17 cellular contexts compared by ENCODE assay signal in the genomic region with DNA sequence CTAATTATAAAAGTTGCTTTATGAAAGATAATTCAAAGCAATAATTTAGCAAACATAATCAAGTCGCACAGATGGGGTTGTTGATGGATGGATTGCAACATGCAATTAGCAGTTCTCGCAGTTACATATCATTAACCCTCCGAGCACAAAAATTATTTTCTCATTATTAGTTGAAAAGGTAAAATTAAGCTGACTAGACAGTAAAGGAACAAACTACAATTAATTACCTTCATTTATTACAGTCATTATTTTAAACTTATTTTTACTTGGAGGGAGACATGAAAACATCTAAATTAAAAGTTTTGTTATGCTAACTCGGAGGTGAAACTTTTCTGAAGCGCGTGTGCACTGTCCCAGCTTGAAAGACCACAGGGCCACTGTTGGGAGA.
DNase-seq lines count a peak whose midpoint lies in the region; ATAC-seq, FAIRE-seq and TF ChIP-seq lines count a peak whose summit lies in the region.
"Had no signal": no experiment of that assay in that cellular context is flagged by ENCODE, and none has a peak within 500 bp of the region (broad histone marks: within the 10 kb centered on the region; RNA-seq: fewer than 3 reads in every experiment).

No MANE protein-coding gene starts in this region.

- H3K9me3 ChIP-seq in A549 = no peaks in the 10 kb centered on the region
- no peaks in the 10 kb centered on the region for H3K9me3 ChIP-seq in OCI-LY7 (ENCODE audit: low read length)
- H3K9me3 ChIP-seq in neural progenitor cell (ENCODE audit: low read depth) = no peaks in the 10 kb centered on the region

- intact Hi-C loops in OCI-LY7 (cut with micrococcal nuclease; ENCODE audit: unreplicated experiment) = no loop called here

- peaks cover 12% of the 10 kb centered on the region for H3K36me3 Mint-ChIP-seq in brain
- no peaks in the 10 kb centered on the region for H3K36me3 Mint-ChIP-seq in neural progenitor cell
- H3K36me3 Mint-ChIP-seq: CD4-positive, alpha-beta memory T cell; IgD-negative memory B cell had no signal

- H3K27me3 Mint-ChIP-seq in brain = no peaks in the 10 kb centered on the region
- H3K27me3 Mint-ChIP-seq in neural progenitor cell (ENCODE audit: insufficient read depth, low read depth) = no peaks in the 10 kb centered on the region

- H3K4me1 Mint-ChIP-seq in brain (peaks cover 26% of the 10 kb centered on the region), neural progenitor cell (peaks cover 10% of the 10 kb centered on the region)
- H3K4me1 Mint-ChIP-seq: IgD-negative memory B cell had no signal

- H3K27ac Mint-ChIP-seq in brain (peak overlapping the region in 3 of 5 experiments; percentile 65 to 83 (median 72)), neural progenitor cell (no peak overlapping the region)
- H3K27ac Mint-ChIP-seq: CD4-positive, alpha-beta memory T cell; IgD-negative memory B cell had no signal

- H2AFZ ChIP-seq in OCI-LY7 (ENCODE audit: low read length) = no peak overlapping the region
- H2AFZ ChIP-seq in neural progenitor cell (replicated peaks) = no peak overlapping the region

- WGBS in A549 (ENCODE audit: missing lambda C conversion rate) = 68% methylated on average over 6 of the region's 6 CpGs

- ATAC-seq in A549 = no peak
- ATAC-seq: GM12878 had no signal

- peaks cover 6% of the 10 kb centered on the region for H3F3A ChIP-seq in neural progenitor cell (ENCODE audit: low read depth)

- no peaks in the 10 kb centered on the region for H3K27me3 ChIP-seq in neural progenitor cell

- H3K4me2 ChIP-seq in A549 (no peak overlapping the region), OCI-LY7 (ENCODE audit: low read length) (no peak overlapping the region), neural progenitor cell (peak overlapping the region; percentile 39)

- no peak overlapping the region for H3K4me3 ChIP-seq in A549
- no peak overlapping the region for H3K4me3 ChIP-seq in OCI-LY7 (ENCODE audit: low read depth, low read length, poor library complexity, severe bottlenecking)
- no peak overlapping the region for H3K4me3 ChIP-seq in neural progenitor cell
- H3K4me3 ChIP-seq: GM12878 had no signal

- no peak overlapping the region for H3K4me3 Mint-ChIP-seq in brain
- no peak overlapping the region for H3K4me3 Mint-ChIP-seq in neural progenitor cell
- H3K4me3 Mint-ChIP-seq: CD4-positive, alpha-beta memory T cell; IgD-negative memory B cell had no signal

- H3K79me2 ChIP-seq in OCI-LY7 (ENCODE audit: insufficient read depth, low read depth, low read length) (no peaks in the 10 kb centered on the region), neural progenitor cell (ENCODE audit: low read depth) (no peaks in the 10 kb centered on the region)

- TF ChIP-seq CTCF in A549 (IDR thresholded peaks at IDR 0.05) (no peak), OCI-LY7 (conservative IDR thresholded peaks at IDR 0.05; ENCODE audit: low read length) (no peak), brain (conservative IDR thresholded peaks at IDR 0.05) (no peak), neural progenitor cell (IDR thresholded peaks at IDR 0.05) (no peak), GM13977 (IDR thresholded peaks at IDR 0.05; ENCODE audit: extremely low read depth, insufficient read depth, missing control alignments) (no peak)

- H3K36me3 ChIP-seq in OCI-LY7 (ENCODE audit: insufficient read depth, low read length) (no peaks in the 10 kb centered on the region), neural progenitor cell (no peaks in the 10 kb centered on the region)

- TF ChIP-seq RAD21 in A549 (conservative IDR thresholded peaks at IDR 0.05 in 1 of 2, IDR thresholded peaks at IDR 0.05 in 1 of 2) = no peak

- H3K4me1 ChIP-seq in A549 = no peaks in the 10 kb centered on the region
- H3K4me1 ChIP-seq in OCI-LY7 (ENCODE audit: insufficient read depth, low read length, poor library complexity, severe bottlenecking) = no peaks in the 10 kb centered on the region
- H3K4me1 ChIP-seq in neural progenitor cell = peaks cover 10% of the 10 kb centered on the region

- H3K9me3 Mint-ChIP-seq in brain (no peaks in the 10 kb centered on the region), neural progenitor cell (peaks cover 3% of the 10 kb centered on the region)
- H3K9me3 Mint-ChIP-seq: CD4-positive, alpha-beta memory T cell; IgD-negative memory B cell had no signal

- in situ Hi-C loops in GM13977 (cut with MboI; ENCODE audit: low pct_unique_long_range_greater_than_20kb, low sequenced_read_pairs, unreplicated experiment) = no loop called here

- TF ChIP-seq EP300 in A549 (IDR thresholded peaks at IDR 0.05) = no peak

- POLR2A ChIA-PET in A549 (lab: Yijun Ruan, JAX) (no interaction called here), OCI-LY7 (lab: Charles Lee) (no interaction called here)

- FAIRE-seq in A549 (lab: Jason Lieb, UNC) (no peak), H54 (lab: Jason Lieb, UNC) (no peak)
- FAIRE-seq: GM12878, GM19239 had no signal

- TF ChIP-seq POLR2A in A549 (IDR thresholded peaks at IDR 0.05; ENCODE audit: low read length) (no peak), H54 (IDR thresholded peaks at IDR 0.05; ENCODE audit: low read depth, low read length) (no peak)

- BruUV-seq in OCI-LY7 (replicated peaks; lab: Mats Ljungman, UMichigan) = TSS peak; percentile 44

- CTCF ChIA-PET in A549 (lab: Yijun Ruan, JAX) = interaction anchor here (1.8 kb wide), 1 partner anchor 77 kb away, joined by 3 read pairs; no protein-coding TSS in a partner anchor
- CTCF ChIA-PET in OCI-LY7 (lab: Charles Lee; ENCODE audit: unreplicated experiment) = no interaction called here

- DNase-seq in A549 (ENCODE audit: low read depth in 1 of 2, low spot score in 1 of 2) (no peak), OCI-LY7 (ENCODE audit: low spot score) (no peak), neural progenitor cell (ENCODE audit: low spot score) (no peak), H54 (ENCODE audit: insufficient read length, low spot score) (no peak), GM13977 (ENCODE audit: low spot score) (no peak)
- DNase-seq: AML-193; CD4-positive, alpha-beta memory T cell; DND-41; EL; HCEC 1CT; KG1 had no signal

- H3K27ac ChIP-seq in A549 (no peak overlapping the region), OCI-LY7 (ENCODE audit: low read depth, low read length, poor library complexity, severe bottlenecking) (no peak overlapping the region), neural progenitor cell (no peak overlapping the region)
- H3K27ac ChIP-seq: C4-2B, HL-60 had no signal

- no peak overlapping the region for H3K9ac ChIP-seq in neural progenitor cell

- no peaks in the 10 kb centered on the region for H4K20me1 ChIP-seq in OCI-LY7 (ENCODE audit: insufficient read depth, low read length)
- H4K20me1 ChIP-seq in neural progenitor cell (ENCODE audit: low read depth) = no peaks in the 10 kb centered on the region

- H3K9me2 ChIP-seq in OCI-LY7 (ENCODE audit: insufficient read depth, low read length) = no peaks in the 10 kb centered on the region

TF ChIP-seq in A549, 52 proteins besides CTCF, POLR2A, EP300 and RAD21:
- TF ChIP-seq RCOR1 (IDR thresholded peaks at IDR 0.05; ENCODE audit: low read depth, low read length) = no peak
- TF ChIP-seq JUN (IDR thresholded peaks at IDR 0.05) = no peak
- TF ChIP-seq, protein P1, sequence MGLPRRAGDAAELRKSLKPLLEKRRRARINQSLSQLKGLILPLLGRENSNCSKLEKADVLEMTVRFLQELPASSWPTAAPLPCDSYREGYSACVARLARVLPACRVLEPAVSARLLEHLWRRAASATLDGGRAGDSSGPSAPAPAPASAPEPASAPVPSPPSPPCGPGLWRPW (IDR thresholded peaks at IDR 0.05) = no peak
- peak; percentile 89 for TF ChIP-seq MAFK (IDR thresholded peaks at IDR 0.05; ENCODE audit: partially characterized antibody)
TF ChIP-seq in A549: peak in this region for 1.
